ENCODE assay signal across 19 cellular contexts in genomic region chr17:49745175-49746139, GRCh38. TPM values are rescaled to one million over a fixed set of nuclear protein-coding genes. Genes with fewer than 3 reads are reported as not detected.
A peak's percentile ranks its signal among the peaks of the same experiment; 100 is the strongest.
DNase-seq lines count a peak whose midpoint lies in the region; ATAC-seq and TF ChIP-seq lines count a peak whose summit lies in the region.
"Had no signal": no experiment of that assay in that cellular context is flagged by ENCODE, and none has a peak within 500 bp of the region (broad histone marks: within the 10 kb centered on the region; RNA-seq: fewer than 3 reads in every experiment).

No MANE protein-coding gene starts in this region.

- peak overlapping the region; percentile 62 for H3K4me2 ChIP-seq in DOHH2 (ENCODE audit: low read length)
- H3K4me2 ChIP-seq: hepatocyte had no signal

- H4K20me1 ChIP-seq in DOHH2 (ENCODE audit: control insufficient read depth, insufficient read depth, low read depth, low read length), result no peaks in the 10 kb centered on the region

- H3K36me3 ChIP-seq in DOHH2 (ENCODE audit: control insufficient read depth, low read length) (peaks cover 17% of the 10 kb centered on the region), liver (ENCODE audit: control insufficient read depth in 4 of 4, insufficient read depth in 3 of 4, low read depth in 1 of 4, low read length in 3 of 4) (no peaks in the 10 kb centered on the region), heart right ventricle (no peaks in the 10 kb centered on the region)
- H3K36me3 ChIP-seq: esophagus squamous epithelium, left lung, right atrium auricular region, vagina had no signal

- 0 out of 2 replicates have a peak, but pooled peaks cover 6% of the 10 kb centered on the region for H3F3A ChIP-seq in DOHH2 (ENCODE audit: control insufficient read depth, insufficient read depth)

- peak overlapping the region in 1 of 2 donors; percentile 9 for H3K9ac ChIP-seq in liver (ENCODE audit: low read depth in 1 of 2, low read length in 2 of 2)

- H3K9me3 Mint-ChIP-seq in CD14-positive monocyte, result peaks cover 0 to 2% (median 0%) of the 10 kb centered on the region in 7 donors
- no peaks in the 10 kb centered on the region for H3K9me3 Mint-ChIP-seq in activated CD4-positive, alpha-beta memory T cell treated with anti-CD3 and anti-CD28 coated beads for 36 hours
- H3K9me3 Mint-ChIP-seq: GM23338, nephron progenitor cell had no signal

- no peaks in the 10 kb centered on the region for H3K27me3 ChIP-seq in DOHH2 (ENCODE audit: control insufficient read depth, low read length)
- no peaks in the 10 kb centered on the region for H3K27me3 ChIP-seq in liver (ENCODE audit: control insufficient read depth in 4 of 4, insufficient read depth in 4 of 4, low read length in 3 of 4)
- H3K27me3 ChIP-seq in heart right ventricle, result no peaks in the 10 kb centered on the region
- H3K27me3 ChIP-seq: esophagus squamous epithelium, hepatocyte, left lung, right atrium auricular region, vagina had no signal

- TF ChIP-seq CTCF in CD14-positive monocyte (IDR thresholded peaks at IDR 0.05) (no peak), DOHH2 (IDR thresholded peaks at IDR 0.05; ENCODE audit: low read depth, low read length, poor library complexity, severe bottlenecking) (no peak), liver (IDR thresholded peaks at IDR 0.05; ENCODE audit: low read depth, low read length, missing input control) (no peak), heart right ventricle (IDR thresholded peaks at IDR 0.05) (no peak)

- H3K27ac ChIP-seq in DOHH2 (ENCODE audit: low read depth, low read length), result peak overlapping the region; percentile 40
- peak overlapping the region; percentile 42 to 64 for H3K27ac ChIP-seq in liver (ENCODE audit: low read depth in 1 of 2, low read length in 2 of 2)
- peak overlapping the region in 2 of 10 donors; percentile 32 to 87 for H3K27ac ChIP-seq in heart right ventricle
- H3K27ac ChIP-seq: C4-2B, hepatocyte, right atrium auricular region, vagina had no signal

- no peak for TF ChIP-seq RAD21 in liver (IDR thresholded peaks at IDR 0.05)

- no peak for DNase-seq in CD14-positive monocyte (ENCODE audit: low spot score)
- DNase-seq in activated CD4-positive, alpha-beta memory T cell treated with anti-CD3 and anti-CD28 coated beads for 36 hours, result no peak
- no peak for DNase-seq in islet precursor cell
- no peak for DNase-seq in inferior parietal cortex (ENCODE audit: extremely low spot score)
- DNase-seq in heart right ventricle, result no peak
- DNase-seq: activated CD4-positive, CD25-positive, alpha-beta regulatory T cell treated with anti-CD3 and anti-CD28 coated beads, Interleukin-2, amount 50 U/mL, for 72 hours; esophagus squamous epithelium; left lung; NCI-H226; nephron progenitor cell; stimulated activated naive CD4-positive, alpha-beta T cell had no signal

- ATAC-seq in HG02678 (IDR thresholded peaks at IDR 0.05; ENCODE audit: unreplicated experiment), result no peak
- no peak for ATAC-seq in heart right ventricle
- ATAC-seq: GM23338, left lung had no signal

- H3K4me1 ChIP-seq in DOHH2 (ENCODE audit: control insufficient read depth, low read length), result peaks cover 83% of the 10 kb centered on the region
- peaks cover 6 to 30% (median 23%) of the 10 kb centered on the region in 4 donors for H3K4me1 ChIP-seq in liver (ENCODE audit: control insufficient read depth in 4 of 4, insufficient read depth in 4 of 4, low read length in 3 of 4)
- peaks cover 10 to 96% (median 62%) of the 10 kb centered on the region in 9 donors for H3K4me1 ChIP-seq in heart right ventricle

- 46% methylated on average over 1 of the region's 1 CpG for WGBS in liver
- 67 to 70% methylated on average over 1 of the region's 1 CpG for WGBS in heart right ventricle, 2 donors

- peaks cover 6% of the 10 kb centered on the region; the same call in 1 of the 2 replicates for H3K79me2 ChIP-seq in DOHH2 (ENCODE audit: control insufficient read depth, low read length)

- POLR2A ChIA-PET in activated CD4-positive, alpha-beta memory T cell treated with anti-CD3 and anti-CD28 coated beads for 36 hours (lab: Charles Lee), result interaction anchor here (1.0 to 8.1 kb wide), 2 partner anchors 16 to 30 kb away, joined by 3 to 69 read pairs; partner anchors contain the start of gene FAM117A

- H3K9me3 ChIP-seq in DOHH2 (ENCODE audit: control insufficient read depth, insufficient read depth, low read length), result no peaks in the 10 kb centered on the region
- H3K9me3 ChIP-seq in liver (ENCODE audit: control insufficient read depth in 4 of 4, low read length in 3 of 4), result no peaks in the 10 kb centered on the region
- no peaks in the 10 kb centered on the region for H3K9me3 ChIP-seq in heart right ventricle
- H3K9me3 ChIP-seq: esophagus squamous epithelium, left lung, right atrium auricular region, vagina had no signal

- H3K36me3 Mint-ChIP-seq in CD14-positive monocyte, result peaks cover 12 to 19% of the 10 kb centered on the region in 2 donors
- peaks cover 12% of the 10 kb centered on the region for H3K36me3 Mint-ChIP-seq in activated CD4-positive, alpha-beta memory T cell treated with anti-CD3 and anti-CD28 coated beads for 36 hours

- H3K4me3 ChIP-seq in DOHH2 (ENCODE audit: low read length), result peak overlapping the region; percentile 4
- H3K4me3 ChIP-seq in liver (ENCODE audit: low read depth in 1 of 3, low read length in 3 of 3), result no peak overlapping the region
- H3K4me3 ChIP-seq in heart right ventricle, result no peak overlapping the region
- H3K4me3 ChIP-seq: esophagus squamous epithelium, GM23338, hepatocyte, left lung, right atrium auricular region, vagina had no signal

- H3K27me3 Mint-ChIP-seq in CD14-positive monocyte (ENCODE audit: low read depth in 3 of 3), result peaks cover 0 to 2% (median 0%) of the 10 kb centered on the region in 3 donors
- no peaks in the 10 kb centered on the region for H3K27me3 Mint-ChIP-seq in activated CD4-positive, alpha-beta memory T cell treated with anti-CD3 and anti-CD28 coated beads for 36 hours

- peak overlapping the region in 6 of 7 donors; percentile 54 to 89 (median 79) for H3K27ac Mint-ChIP-seq in CD14-positive monocyte
- peak overlapping the region; percentile 94 for H3K27ac Mint-ChIP-seq in activated CD4-positive, alpha-beta memory T cell treated with anti-CD3 and anti-CD28 coated beads for 36 hours
- H3K27ac Mint-ChIP-seq: nephron progenitor cell had no signal

- H3K4me1 Mint-ChIP-seq in CD14-positive monocyte, result peaks cover 79% of the 10 kb centered on the region
- H3K4me1 Mint-ChIP-seq in activated CD4-positive, alpha-beta memory T cell treated with anti-CD3 and anti-CD28 coated beads for 36 hours (ENCODE audit: low read depth), result peaks cover 89% of the 10 kb centered on the region

- CTCF ChIA-PET in activated CD4-positive, alpha-beta memory T cell treated with anti-CD3 and anti-CD28 coated beads for 36 hours (lab: Charles Lee), result interaction anchor here (1.5 to 4.9 kb wide), 2 partner anchors 29 to 176 kb away, joined by 5 to 40 read pairs; no protein-coding TSS in a partner anchor

- intact Hi-C loops in CD14-positive monocyte (cut with micrococcal nuclease) (no loop called here), heart right ventricle (cut with DNase I) (no loop called here)
- intact Hi-C loops in activated CD4-positive, alpha-beta memory T cell treated with anti-CD3 and anti-CD28 coated beads for 36 hours (cut with micrococcal nuclease), result no loop called here

- H3K4me3 Mint-ChIP-seq in CD14-positive monocyte, result no peak overlapping the region
- H3K4me3 Mint-ChIP-seq in activated CD4-positive, alpha-beta memory T cell treated with anti-CD3 and anti-CD28 coated beads for 36 hours, result peak overlapping the region; percentile 50
- H3K4me3 Mint-ChIP-seq: GM23338, nephron progenitor cell had no signal

- H3K9me2 ChIP-seq in DOHH2 (replicated peaks; ENCODE audit: control insufficient read depth, low read length), result no peaks in the 10 kb centered on the region

TF ChIP-seq in liver, 16 proteins besides CTCF, POLR2A, EP300 and RAD21 (continues in another document):
- no peak for TF ChIP-seq TAF1 (conservative IDR thresholded peaks at IDR 0.05)
- no peak for TF ChIP-seq FOXA1 (IDR thresholded peaks at IDR 0.05)
- TF ChIP-seq, protein P1, sequence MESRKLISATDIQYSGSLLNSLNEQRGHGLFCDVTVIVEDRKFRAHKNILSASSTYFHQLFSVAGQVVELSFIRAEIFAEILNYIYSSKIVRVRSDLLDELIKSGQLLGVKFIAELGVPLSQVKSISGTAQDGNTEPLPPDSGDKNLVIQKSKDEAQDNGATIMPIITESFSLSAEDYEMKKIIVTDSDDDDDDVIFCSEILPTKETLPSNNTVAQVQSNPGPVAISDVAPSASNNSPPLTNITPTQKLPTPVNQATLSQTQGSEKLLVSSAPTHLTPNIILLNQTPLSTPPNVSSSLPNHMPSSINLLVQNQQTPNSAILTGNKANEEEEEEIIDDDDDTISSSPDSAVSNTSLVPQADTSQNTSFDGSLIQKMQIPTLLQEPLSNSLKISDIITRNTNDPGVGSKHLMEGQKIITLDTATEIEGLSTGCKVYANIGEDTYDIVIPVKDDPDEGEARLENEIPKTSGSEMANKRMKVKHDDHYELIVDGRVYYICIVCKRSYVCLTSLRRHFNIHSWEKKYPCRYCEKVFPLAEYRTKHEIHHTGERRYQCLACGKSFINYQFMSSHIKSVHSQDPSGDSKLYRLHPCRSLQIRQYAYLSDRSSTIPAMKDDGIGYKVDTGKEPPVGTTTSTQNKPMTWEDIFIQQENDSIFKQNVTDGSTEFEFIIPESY (IDR thresholded peaks at IDR 0.05), result no peak
- TF ChIP-seq HNF4G (IDR thresholded peaks at IDR 0.05), result no peak
- TF ChIP-seq RXRA (IDR thresholded peaks at IDR 0.05), result peak; percentile 56 to 77
- peak; percentile 53 for TF ChIP-seq SP1 (IDR thresholded peaks at IDR 0.05)
- TF ChIP-seq HNF4A (conservative IDR thresholded peaks at IDR 0.05), result peak; percentile 23 to 58
- no peak for TF ChIP-seq YY1 (IDR thresholded peaks at IDR 0.05)
- TF ChIP-seq EGR1 (IDR thresholded peaks at IDR 0.05; ENCODE audit: low read depth in 2 of 2), result no peak

RNA-seq across cellular contexts. Expression of gene FAM117A, which starts 18.5 kb away (rescaled TPM):
- 10 to 100 TPM; 11.8 to 17.9 TPM for polyA plus RNA-seq in CD14-positive monocyte
- total RNA-seq in activated CD4-positive, alpha-beta memory T cell treated with anti-CD3 and anti-CD28 coated beads for 36 hours, result 10 to 100 TPM; 20.9 to 21.6 TPM
- 10 to 100 TPM in 1 of 2 donors, 1 to 10 TPM in 1; 6.4 to 39.3 TPM for total RNA-seq in liver
- 1 to 10 TPM; 4.5 to 4.6 TPM for polyA plus RNA-seq in liver
- total RNA-seq in heart right ventricle, result 10 to 100 TPM in 6 of 10 donors, 1 to 10 TPM in 4; 4.0 to 14.0 (median 10.5) TPM
- polyA plus RNA-seq in heart right ventricle, result 1 to 10 TPM; 6.1 to 7.6 TPM

RNA-seq across cellular contexts. Expression of gene SLC35B1, which starts 37.7 kb away (rescaled TPM):
- polyA plus RNA-seq in CD14-positive monocyte (10 to 100 TPM; 56.0 to 61.0 TPM), liver (10 to 100 TPM; 67.0 to 86.5 TPM), heart right ventricle (100 to 1,000 TPM in 1 of 2 donors, 10 to 100 TPM in 1; 68.8 to 146 TPM)
- 10 to 100 TPM; 48.3 to 54.1 TPM for total RNA-seq in activated CD4-positive, alpha-beta memory T cell treated with anti-CD3 and anti-CD28 coated beads for 36 hours
- total RNA-seq in liver (10 to 100 TPM; 29.8 to 90.1 TPM), heart right ventricle (10 to 100 TPM; 60.5 to 92.4 (median 69.1) TPM)

RNA-seq across cellular contexts. Expression of gene KAT7, which starts 43.0 kb away (rescaled TPM):
- polyA plus RNA-seq in CD14-positive monocyte (10 to 100 TPM; 17.5 to 28.1 TPM), liver (1 to 10 TPM; 6.1 to 6.2 TPM), heart right ventricle (10 to 100 TPM in 1 of 2 donors, 1 to 10 TPM in 1; 5.9 to 16.7 TPM)
- total RNA-seq in activated CD4-positive, alpha-beta memory T cell treated with anti-CD3 and anti-CD28 coated beads for 36 hours, result 10 to 100 TPM; 60.5 to 65.8 TPM
- total RNA-seq in liver (10 to 100 TPM; 19.1 to 24.2 TPM), heart right ventricle (10 to 100 TPM; 48.9 to 81.3 (median 66.3) TPM)
